ENCODE assay signal across 9 cellular contexts in genomic region chr11:41201156-41201555, GRCh38.
DNase-seq lines count a peak whose midpoint lies in the region; ATAC-seq, FAIRE-seq and TF ChIP-seq lines count a peak whose summit lies in the region.
"Had no signal": no experiment of that assay in that cellular context is flagged by ENCODE, and none has a peak within 500 bp of the region (broad histone marks: within the 10 kb centered on the region; RNA-seq: fewer than 3 reads in every experiment).

No MANE protein-coding gene starts in this region.

- H3K4me3 Mint-ChIP-seq in activated CD4-positive, alpha-beta memory T cell treated with anti-CD3 and anti-CD28 coated beads for 36 hours: no peak overlapping the region
- no peak overlapping the region for H3K4me3 Mint-ChIP-seq in activated CD4-positive, alpha-beta memory T cell treated with anti-CD3 and anti-CD28 coated beads, Interleukin-2, amount 10 ng/mL, durations not matched to agents 7 days and 5 days

- H3K9me3 Mint-ChIP-seq in activated CD4-positive, alpha-beta memory T cell treated with anti-CD3 and anti-CD28 coated beads for 36 hours: peaks cover 15% of the 10 kb centered on the region
- no peaks in the 10 kb centered on the region for H3K9me3 Mint-ChIP-seq in activated CD4-positive, alpha-beta memory T cell treated with anti-CD3 and anti-CD28 coated beads, Interleukin-2, amount 10 ng/mL, durations not matched to agents 7 days and 5 days

- TF ChIP-seq CTCF in keratinocyte (optimal IDR thresholded peaks at IDR 0.05 in 1 of 3, IDR thresholded peaks at IDR 0.05 in 1 of 3, conservative IDR thresholded peaks at IDR 0.05 in 1 of 3; ENCODE audit: extremely low read depth in 1 of 3, insufficient read depth in 2 of 3, low read length in 3 of 3): peak; percentile 44 to 49 (median 48)

- H3K79me2 ChIP-seq in keratinocyte (ENCODE audit: control insufficient read depth, insufficient read depth, low read length): no peaks in the 10 kb centered on the region

- POLR2A ChIA-PET in activated CD4-positive, alpha-beta memory T cell treated with anti-CD3 and anti-CD28 coated beads for 36 hours (lab: Charles Lee): no interaction called here
- POLR2A ChIA-PET in activated CD4-positive, alpha-beta memory T cell treated with anti-CD3 and anti-CD28 coated beads, Interleukin-2, amount 10 ng/mL, durations not matched to agents 7 days and 5 days (lab: Charles Lee): no interaction called here

- H3K4me2 ChIP-seq in keratinocyte (ENCODE audit: control insufficient read depth, extremely low read depth, insufficient read depth, low read depth, low read length): no peak overlapping the region

- H2AFZ ChIP-seq in keratinocyte (ENCODE audit: control insufficient read depth, low read length): no peak overlapping the region

- no peak overlapping the region for H3K27ac Mint-ChIP-seq in activated CD4-positive, alpha-beta memory T cell treated with anti-CD3 and anti-CD28 coated beads for 36 hours
- no peak overlapping the region for H3K27ac Mint-ChIP-seq in activated CD4-positive, alpha-beta memory T cell treated with anti-CD3 and anti-CD28 coated beads, Interleukin-2, amount 10 ng/mL, durations not matched to agents 7 days and 5 days

- no peaks in the 10 kb centered on the region for H3K4me1 Mint-ChIP-seq in activated CD4-positive, alpha-beta memory T cell treated with anti-CD3 and anti-CD28 coated beads for 36 hours (ENCODE audit: low read depth)
- no peaks in the 10 kb centered on the region for H3K4me1 Mint-ChIP-seq in activated CD4-positive, alpha-beta memory T cell treated with anti-CD3 and anti-CD28 coated beads, Interleukin-2, amount 10 ng/mL, durations not matched to agents 7 days and 5 days

- no peak overlapping the region for H3K9ac ChIP-seq in SK-N-MC (ENCODE audit: insufficient read length)
- H3K9ac ChIP-seq in keratinocyte (ENCODE audit: control insufficient read depth, extremely low read depth, insufficient read depth, low read length): no peak overlapping the region

- H3K27me3 ChIP-seq in keratinocyte (ENCODE audit: control insufficient read depth, extremely low read depth, insufficient read depth, low read length): no peaks in the 10 kb centered on the region

- ATAC-seq in GM18873 (IDR thresholded peaks at IDR 0.05; ENCODE audit: low FRiP score, unreplicated experiment): no peak
- no peak for ATAC-seq in HG03039 (IDR thresholded peaks at IDR 0.05; ENCODE audit: unreplicated experiment)

- no peaks in the 10 kb centered on the region for H3K36me3 ChIP-seq in SK-N-MC (ENCODE audit: insufficient read depth, low read length)
- H3K36me3 ChIP-seq in keratinocyte (ENCODE audit: control insufficient read depth in 2 of 2, extremely low read depth in 1 of 2, insufficient read depth in 2 of 2, low read length in 2 of 2): no peaks in the 10 kb centered on the region

- no peaks in the 10 kb centered on the region for H4K20me1 ChIP-seq in keratinocyte (ENCODE audit: control insufficient read depth, extremely low read depth, insufficient read depth, low read length)

- CTCF ChIA-PET in activated CD4-positive, alpha-beta memory T cell treated with anti-CD3 and anti-CD28 coated beads for 36 hours (lab: Charles Lee): no interaction called here
- CTCF ChIA-PET in activated CD4-positive, alpha-beta memory T cell treated with anti-CD3 and anti-CD28 coated beads, Interleukin-2, amount 10 ng/mL, durations not matched to agents 7 days and 5 days (lab: Charles Lee): no interaction called here

- dilution Hi-C loops in keratinocyte (cut with MboI; ENCODE audit: extremely low pct_ligation_motif_present, low sequenced_read_pairs): no loop called here

- no peak for FAIRE-seq in keratinocyte (lab: Jason Lieb, UNC)

- no peaks in the 10 kb centered on the region for H3K36me3 Mint-ChIP-seq in activated CD4-positive, alpha-beta memory T cell treated with anti-CD3 and anti-CD28 coated beads for 36 hours
- H3K36me3 Mint-ChIP-seq in activated CD4-positive, alpha-beta memory T cell treated with anti-CD3 and anti-CD28 coated beads, Interleukin-2, amount 10 ng/mL, durations not matched to agents 7 days and 5 days (ENCODE audit: low read depth): no peaks in the 10 kb centered on the region

- no peaks in the 10 kb centered on the region for H3K9me1 ChIP-seq in keratinocyte (ENCODE audit: control insufficient read depth, extremely low read depth, insufficient read depth, low read length)

- H3K27me3 Mint-ChIP-seq in activated CD4-positive, alpha-beta memory T cell treated with anti-CD3 and anti-CD28 coated beads for 36 hours: no peaks in the 10 kb centered on the region
- no peaks in the 10 kb centered on the region for H3K27me3 Mint-ChIP-seq in activated CD4-positive, alpha-beta memory T cell treated with anti-CD3 and anti-CD28 coated beads, Interleukin-2, amount 10 ng/mL, durations not matched to agents 7 days and 5 days

- H3K9me3 ChIP-seq in SK-N-MC (ENCODE audit: low read depth, low read length): peaks cover 3% of the 10 kb centered on the region; the same call in 1 of the 2 replicates
- no peaks in the 10 kb centered on the region for H3K9me3 ChIP-seq in keratinocyte (ENCODE audit: control insufficient read depth, low read depth, low read length)

- no peaks in the 10 kb centered on the region for H3K4me1 ChIP-seq in keratinocyte (ENCODE audit: control insufficient read depth, extremely low read depth, insufficient read depth, low read length)

- peak; percentile 12 for DNase-seq in activated CD4-positive, alpha-beta memory T cell treated with anti-CD3 and anti-CD28 coated beads for 36 hours
- DNase-seq in activated CD4-positive, alpha-beta memory T cell treated with anti-CD3 and anti-CD28 coated beads, Interleukin-2, amount 10 ng/mL, durations not matched to agents 7 days and 5 days: no peak
- DNase-seq in Jurkat, Clone E6-1 (ENCODE audit: low read depth, low spot score): peak; percentile 21
- DNase-seq in SK-N-MC (ENCODE audit: low read depth, low spot score): peak; percentile 55
- DNase-seq in keratinocyte (ENCODE audit: low read depth, low spot score): no peak
- no peak for DNase-seq in NCI-H226

- intact Hi-C loops in activated CD4-positive, alpha-beta memory T cell treated with anti-CD3 and anti-CD28 coated beads for 36 hours (cut with micrococcal nuclease): no loop called here

- no peak overlapping the region for H3K4me3 ChIP-seq in Jurkat, Clone E6-1 (ENCODE audit: low read length)
- H3K4me3 ChIP-seq in SK-N-MC (no peak overlapping the region), keratinocyte (ENCODE audit: control insufficient read depth in 2 of 3, extremely low read depth in 1 of 3, insufficient read depth in 2 of 3, low read depth in 1 of 3, low read length in 3 of 3) (no peak overlapping the region)
- H3K4me3 ChIP-seq: skin epidermis had no signal

- no peak overlapping the region for H3K27ac ChIP-seq in SK-N-MC
- H3K27ac ChIP-seq in keratinocyte (ENCODE audit: control insufficient read depth, insufficient read depth, low read length): no peak overlapping the region
- H3K27ac ChIP-seq: skin epidermis had no signal

Comparison
In these comparisons a context has a peak if more than half of its experiments do, and no peak if none do; other contexts are left out.
1. DNase-seq: peak in activated CD4-positive, alpha-beta memory T cell treated with anti-CD3 and anti-CD28 coated beads for 36 hours (single experiment), Jurkat, Clone E6-1 (single experiment) and SK-N-MC (single experiment); none in activated CD4-positive, alpha-beta memory T cell treated with anti-CD3 and anti-CD28 coated beads, Interleukin-2, amount 10 ng/mL, durations not matched to agents 7 days and 5 days (single experiment), keratinocyte (single experiment) and NCI-H226 (single experiment).